In genomic region chr17:57541049-57541448, GRCh38 we compare ENCODE assay signal across 23 cellular contexts.
DNase-seq lines count a peak whose midpoint lies in the region; ATAC-seq, FAIRE-seq and TF ChIP-seq lines count a peak whose summit lies in the region.
"Had no signal": no experiment of that assay in that cellular context is flagged by ENCODE, and none has a peak within 500 bp of the region (broad histone marks: within the 10 kb centered on the region; RNA-seq: fewer than 3 reads in every experiment).

No MANE protein-coding gene starts in this region.

- POLR2A ChIA-PET in A549 (lab: Yijun Ruan, JAX): interaction anchor here (0.7 to 1.0 kb wide), 2 partner anchors 8 to 13 kb away, joined by 3 read pairs; no protein-coding TSS in a partner anchor

- H3K79me2 ChIP-seq in KMS-11 (ENCODE audit: insufficient read depth, low read depth): peaks cover 11% of the 10 kb centered on the region; the same call in 1 of the 2 replicates

- DNase-seq in A549 (ENCODE audit: low read depth in 1 of 2, low spot score in 1 of 2) (no peak), HTR-8/SVneo (ENCODE audit: insufficient read length, low spot score) (no peak), D721Med (ENCODE audit: insufficient read length, low spot score) (no peak), NCI-H69 (lab: John Stamatoyannopoulos, UW) (no peak)
- DNase-seq in activated naive CD8-positive, alpha-beta T cell treated with anti-CD3 and anti-CD28 coated beads for 36 hours: no peak
- DNase-seq: activated CD4-positive, alpha-beta memory T cell treated with anti-CD3 and anti-CD28 coated beads, Interleukin-2, amount 10 ng/mL, durations not matched to agents 7 days and 5 days; CD8-positive, alpha-beta memory T cell; cortex of kidney; effector memory CD4-positive, alpha-beta T cell; H7; NCI-H2107; NCI-H774; right lobe of liver; stimulated activated CD8-positive, alpha-beta memory T cell treated with anti-CD3 and anti-CD28 coated beads, Interleukin-4, amount 100 ng/mL, for 48 hours; stomach had no signal

- peaks cover 28% of the 10 kb centered on the region for H3K4me1 Mint-ChIP-seq in activated T-helper 17 cell treated with anti-CD3 and anti-CD28 coated beads, Interleukin-2, amount 50 U/mL, for 72 hours
- H3K4me1 Mint-ChIP-seq in nephron: peaks cover 75% of the 10 kb centered on the region
- H3K4me1 Mint-ChIP-seq in activated naive CD8-positive, alpha-beta T cell treated with anti-CD3 and anti-CD28 coated beads for 36 hours: peaks cover 27% of the 10 kb centered on the region

- H3K4me2 ChIP-seq in A549 (peak overlapping the region; percentile 74), KMS-11 (peak overlapping the region; percentile 79)

- H3K4me1 ChIP-seq in A549 (peaks cover 77% of the 10 kb centered on the region), KMS-11 (ENCODE audit: low read depth, poor library complexity, severe bottlenecking) (peaks cover 80% of the 10 kb centered on the region)

- 86% methylated on average over 4 of the region's 4 CpGs for WGBS in A549 (ENCODE audit: missing lambda C conversion rate)

- no peaks in the 10 kb centered on the region for H3K27me3 ChIP-seq in KMS-11 (ENCODE audit: insufficient read depth, low read depth)
- H3K27me3 ChIP-seq: ascending aorta, right lobe of liver, SJSA1, stomach had no signal

- no peaks in the 10 kb centered on the region for H3K36me3 Mint-ChIP-seq in activated T-helper 17 cell treated with anti-CD3 and anti-CD28 coated beads, Interleukin-2, amount 50 U/mL, for 72 hours (ENCODE audit: low read depth)
- H3K36me3 Mint-ChIP-seq in nephron (ENCODE audit: low read depth): no peaks in the 10 kb centered on the region
- H3K36me3 Mint-ChIP-seq in activated naive CD8-positive, alpha-beta T cell treated with anti-CD3 and anti-CD28 coated beads for 36 hours: no peaks in the 10 kb centered on the region
- H3K36me3 Mint-ChIP-seq: activated naive CD8-positive, alpha-beta T cell had no signal

- no peaks in the 10 kb centered on the region for H3K9me3 Mint-ChIP-seq in activated T-helper 17 cell treated with anti-CD3 and anti-CD28 coated beads, Interleukin-2, amount 50 U/mL, for 72 hours
- H3K9me3 Mint-ChIP-seq in nephron: no peaks in the 10 kb centered on the region
- H3K9me3 Mint-ChIP-seq in activated naive CD8-positive, alpha-beta T cell treated with anti-CD3 and anti-CD28 coated beads for 36 hours: no peaks in the 10 kb centered on the region
- H3K9me3 Mint-ChIP-seq: activated CD4-positive, alpha-beta memory T cell treated with anti-CD3 and anti-CD28 coated beads, Interleukin-2, amount 10 ng/mL, durations not matched to agents 7 days and 5 days; CD8-positive, alpha-beta memory T cell; T-helper 1 cell treated with Interleukin-12 subunit alpha and Interleukin-12 subunit beta and Interleukin-4 antibody, amounts not matched to agents 30 μg/mL and 1 μg/mL, for 36 hours had no signal

- no peaks in the 10 kb centered on the region for H3K9me3 ChIP-seq in A549
- H3K9me3 ChIP-seq: ascending aorta, right lobe of liver, SJSA1, stomach had no signal

- no peak for TF ChIP-seq EP300 in A549 (IDR thresholded peaks at IDR 0.05)

- H2AFZ ChIP-seq in KMS-11 (ENCODE audit: low read depth): no peak overlapping the region

- CTCF ChIA-PET in A549 (lab: Yijun Ruan, JAX): interaction anchor here (0.6 to 6.2 kb wide), 9 partner anchors 8 to 298 kb away, joined by 3 to 24 read pairs (median 4); no protein-coding TSS in a partner anchor

- FAIRE-seq in A549 (lab: Jason Lieb, UNC): no peak
- no peak for FAIRE-seq in HTR-8/SVneo (lab: Jason Lieb, UNC)
- FAIRE-seq in D721Med (lab: Jason Lieb, UNC): no peak

- no peaks in the 10 kb centered on the region for H3K36me3 ChIP-seq in KMS-11 (ENCODE audit: insufficient read depth)
- H3K36me3 ChIP-seq: ascending aorta, right lobe of liver, SJSA1, stomach had no signal

- H3K9ac ChIP-seq in KMS-11: peak overlapping the region; percentile 15; the same call in 1 of the 2 replicates

- no peaks in the 10 kb centered on the region for H4K20me1 ChIP-seq in KMS-11 (ENCODE audit: insufficient read depth)

- H3K27ac ChIP-seq in A549 (peak overlapping the region; percentile 69 to 75), KMS-11 (peak overlapping the region; percentile 79)
- H3K27ac ChIP-seq: right lobe of liver had no signal

- TF ChIP-seq CTCF in A549 (IDR thresholded peaks at IDR 0.05) (no peak), KMS-11 (conservative IDR thresholded peaks at IDR 0.05; ENCODE audit: low read depth, low read length) (no peak), nephron (IDR thresholded peaks at IDR 0.05; ENCODE audit: unreplicated experiment in 3 of 3) (no peak), D721Med (IDR thresholded peaks at IDR 0.05; ENCODE audit: insufficient read depth, missing control alignments) (no peak)

- no peak for TF ChIP-seq RAD21 in A549 (conservative IDR thresholded peaks at IDR 0.05 in 1 of 2, IDR thresholded peaks at IDR 0.05 in 1 of 2)

- H3K27me3 Mint-ChIP-seq in activated T-helper 17 cell treated with anti-CD3 and anti-CD28 coated beads, Interleukin-2, amount 50 U/mL, for 72 hours: no peaks in the 10 kb centered on the region
- H3K27me3 Mint-ChIP-seq in nephron (ENCODE audit: low read depth): peaks cover 88% of the 10 kb centered on the region
- H3K27me3 Mint-ChIP-seq in activated naive CD8-positive, alpha-beta T cell treated with anti-CD3 and anti-CD28 coated beads for 36 hours: no peaks in the 10 kb centered on the region
- H3K27me3 Mint-ChIP-seq: activated CD4-positive, alpha-beta memory T cell treated with anti-CD3 and anti-CD28 coated beads, Interleukin-2, amount 10 ng/mL, durations not matched to agents 7 days and 5 days; activated naive CD8-positive, alpha-beta T cell; CD8-positive, alpha-beta memory T cell had no signal

- no peak for TF ChIP-seq POLR2A in A549 (IDR thresholded peaks at IDR 0.05; ENCODE audit: low read length)

- H3K4me3 Mint-ChIP-seq in activated T-helper 17 cell treated with anti-CD3 and anti-CD28 coated beads, Interleukin-2, amount 50 U/mL, for 72 hours: no peak overlapping the region
- no peak overlapping the region for H3K4me3 Mint-ChIP-seq in nephron
- no peak overlapping the region for H3K4me3 Mint-ChIP-seq in activated naive CD8-positive, alpha-beta T cell treated with anti-CD3 and anti-CD28 coated beads for 36 hours
- H3K4me3 Mint-ChIP-seq: activated CD4-positive, alpha-beta memory T cell treated with anti-CD3 and anti-CD28 coated beads, Interleukin-2, amount 10 ng/mL, durations not matched to agents 7 days and 5 days; activated naive CD8-positive, alpha-beta T cell; CD8-positive, alpha-beta memory T cell; T-helper 1 cell treated with Interleukin-12 subunit alpha and Interleukin-12 subunit beta and Interleukin-4 antibody, amounts not matched to agents 30 μg/mL and 1 μg/mL, for 36 hours had no signal

- no peak for ATAC-seq in A549
- ATAC-seq in activated T-helper 17 cell treated with anti-CD3 and anti-CD28 coated beads, Interleukin-2, amount 50 U/mL, for 72 hours (replicated peaks): peak; percentile 72
- ATAC-seq: activated CD4-positive, CD25-positive, alpha-beta regulatory T cell treated with anti-CD3 and anti-CD28 coated beads, Interleukin-2, amount 50 U/mL, for 24 hours had no signal

- H3K27ac Mint-ChIP-seq in activated T-helper 17 cell treated with anti-CD3 and anti-CD28 coated beads, Interleukin-2, amount 50 U/mL, for 72 hours: peak overlapping the region; percentile 40
- H3K27ac Mint-ChIP-seq in nephron: peak overlapping the region; percentile 5 to 40 (median 22)
- H3K27ac Mint-ChIP-seq in activated naive CD8-positive, alpha-beta T cell treated with anti-CD3 and anti-CD28 coated beads for 36 hours: no peak overlapping the region
- H3K27ac Mint-ChIP-seq: activated CD4-positive, alpha-beta memory T cell treated with anti-CD3 and anti-CD28 coated beads, Interleukin-2, amount 10 ng/mL, durations not matched to agents 7 days and 5 days; T-helper 1 cell treated with Interleukin-12 subunit alpha and Interleukin-12 subunit beta and Interleukin-4 antibody, amounts not matched to agents 30 μg/mL and 1 μg/mL, for 36 hours had no signal

- H3K4me3 ChIP-seq in A549 (no peak overlapping the region), KMS-11 (IDR thresholded peaks at IDR 0.05; ENCODE audit: insufficient read depth, low read depth, low read length) (no peak overlapping the region)
- H3K4me3 ChIP-seq: right lobe of liver, SJSA1, stomach had no signal

TF ChIP-seq in A549, 52 proteins besides CTCF, POLR2A, EP300 and RAD21:
- TF ChIP-seq HDAC2 (IDR thresholded peaks at IDR 0.05) (no peak), CBX2 (IDR thresholded peaks at IDR 0.05; ENCODE audit: borderline replicate concordance, low read depth) (no peak), NPAS2 (CRISPR knock-in tag; IDR thresholded peaks at IDR 0.05; ENCODE audit: borderline replicate concordance) (no peak), FOXS1 (CRISPR knock-in tag; IDR thresholded peaks at IDR 0.05) (no peak), HOXA7 (CRISPR knock-in tag; IDR thresholded peaks at IDR 0.05) (no peak), GATA3 (IDR thresholded peaks at IDR 0.05; ENCODE audit: borderline replicate concordance) (no peak), KDM5A (IDR thresholded peaks at IDR 0.05) (no peak), JUNB (IDR thresholded peaks at IDR 0.05) (no peak)
